ENCODE assay signal across 8 cellular contexts in genomic region chr17:16380640-16381495, GRCh38. TPM values are rescaled to one million over a fixed set of nuclear protein-coding genes. Genes with fewer than 3 reads are reported as not detected.
A peak's percentile ranks its signal among the peaks of the same experiment; 100 is the strongest.
DNase-seq lines count a peak whose midpoint lies in the region; ATAC-seq and TF ChIP-seq lines count a peak whose summit lies in the region.

Gene UBB (plus strand): TSS chr17:16381091. CDS start chr17:16381908, 817 bp downstream.

- peak within 1 kb of the TSS; percentile 95 to 97 for H3K27ac Mint-ChIP-seq in T-cell

- TF ChIP-seq POLR2A in heart left ventricle (IDR thresholded peaks at IDR 0.05), result peak; percentile 70 to 97
- TF ChIP-seq POLR2A in upper lobe of left lung (IDR thresholded peaks at IDR 0.05), result peak; percentile 77 to 99 (median 93)

- H3K36me3 ChIP-seq in heart left ventricle (peaks cover 0 to 25% (median 19%) of the 10 kb centered on the region in 9 donors), upper lobe of left lung (peaks cover 9 to 18% (median 11%) of the 10 kb centered on the region in 4 donors)

- intact Hi-C loops in heart left ventricle (cut with DNase I), result loop anchor here in 6 of 10 donors (1.0 to 10.0 kb wide), 5 partner anchors 25 to 64 kb away; partner anchors contain the start of gene TRPV2 (in 2 of the 6)
- intact Hi-C loops in posterior cingulate gyrus (cut with DNase I), result loop anchor here (2.0 kb wide), 1 partner anchor 58 kb away; no protein-coding TSS in a partner anchor

- no peaks in the 10 kb centered on the region for H3K27me3 Mint-ChIP-seq in T-cell

- peak; percentile 91 for ATAC-seq in HG02642 (IDR thresholded peaks at IDR 0.05; ENCODE audit: poor library complexity, unreplicated experiment)
- peak; percentile 95 to 97 (median 96) for ATAC-seq in T-cell (replicated peaks in 1 of 4)
- peak; percentile 98 to 99 (median 99) for ATAC-seq in heart left ventricle
- ATAC-seq in upper lobe of left lung (ENCODE audit: low FRiP score in 2 of 2), result peak; percentile 98

- CTCF ChIA-PET in T-cell (lab: Charles Lee), result interaction anchor here (0.5 to 1.9 kb wide), 9 partner anchors 15 to 1125 kb away, joined by 3 to 7 read pairs (median 3); partner anchors contain the start of genes CENPV (in 1 of the 2) and TRPV2 (in 1 of the 2)

- 0 to 1% (median 0%) methylated on average over 64 to 67 of the region's 67 CpGs for WGBS in adipose tissue, 3 donors
- 0 to 1% (median 0%) methylated on average over 61 to 67 of the region's 67 CpGs for WGBS in heart left ventricle, 4 donors
- WGBS in upper lobe of left lung, 2 donors, result 0 to 1% methylated on average over 55 to 66 of the region's 67 CpGs

- H3K27ac ChIP-seq in adipose tissue (ENCODE audit: low read depth, low read length) (peak within 1 kb of the TSS; percentile 51), heart left ventricle (peak within 1 kb of the TSS; percentile 88 to 99 (median 95)), upper lobe of left lung (peak within 1 kb of the TSS; percentile 90 to 92 (median 92))

- H3K4me1 Mint-ChIP-seq in T-cell, result peaks cover 38 to 45% (median 45%) of the 10 kb centered on the region in 3 donors

- H3K4me1 ChIP-seq in heart left ventricle, result peaks cover 10 to 35% (median 25%) of the 10 kb centered on the region in 12 donors
- H3K4me1 ChIP-seq in upper lobe of left lung, result peaks cover 24 to 45% (median 36%) of the 10 kb centered on the region in 4 donors

- TF ChIP-seq EP300 in upper lobe of left lung (IDR thresholded peaks at IDR 0.05), result peak in 2 of 4 donors; percentile 12 to 87

- H3K4me3 ChIP-seq in GM12864 (ENCODE audit: low read depth, low read length) (peak within 1 kb of the TSS; percentile 87), heart left ventricle (peak within 1 kb of the TSS; percentile 45 to 83 (median 72)), upper lobe of left lung (peak within 1 kb of the TSS; percentile 57 to 68 (median 62))

- peak within 1 kb of the TSS; percentile 89 to 92 (median 91) for H3K4me3 Mint-ChIP-seq in T-cell

- H3K9me3 ChIP-seq in heart left ventricle (no peaks in the 10 kb centered on the region), upper lobe of left lung (no peaks in the 10 kb centered on the region)

- H3K36me3 Mint-ChIP-seq in T-cell, result peaks cover 27% of the 10 kb centered on the region

- peaks cover 0 to 1% (median 0%) of the 10 kb centered on the region in 3 donors for H3K9me3 Mint-ChIP-seq in T-cell

- POLR2A ChIA-PET in T-cell (lab: Charles Lee), result interaction anchor here (0.5 to 2.2 kb wide), 15 partner anchors 8 to 664 kb away, joined by 3 to 19 read pairs (median 5); partner anchors contain the start of genes CENPV (in 1 of the 2), PIGL (in 1 of the 2) and TRPV2 (in 1 of the 2)

- TF ChIP-seq CTCF in GM12864 (IDR thresholded peaks at IDR 0.05; ENCODE audit: low read depth, low read length, missing control alignments), result peak; percentile 33
- peak in 3 of 12 donors; percentile 10 to 17 (median 13) for TF ChIP-seq CTCF in heart left ventricle (IDR thresholded peaks at IDR 0.05)
- no peak for TF ChIP-seq CTCF in upper lobe of left lung (IDR thresholded peaks at IDR 0.05)

- H3K27me3 ChIP-seq in heart left ventricle (no peaks in the 10 kb centered on the region), upper lobe of left lung (no peaks in the 10 kb centered on the region)

- DNase-seq in GM12864 (ENCODE audit: low read depth) (peak; percentile 97), NCI-H128 (lab: John Stamatoyannopoulos, UW; ENCODE audit: unreplicated experiment) (peak; percentile 74), T-cell (peak; percentile 86 to 97 (median 94)), heart left ventricle (peak; percentile 98), posterior cingulate gyrus (peak; percentile 91 to 99 (median 94)), upper lobe of left lung (peak; percentile 97)

RNA-seq across cellular contexts. Expression of gene UBB, which starts in this region (rescaled TPM):
- total RNA-seq in T-cell (100 to 1,000 TPM; 669 to 892 (median 718) TPM), heart left ventricle (1,000 to 10,000 TPM in 8 of 9 donors, 100 to 1,000 TPM in 1; 665 to 2,180 (median 1,547) TPM), upper lobe of left lung (1,000 to 10,000 TPM in 3 of 6 donors, 100 to 1,000 TPM in 3; 281 to 1,666 (median 998) TPM)
- polyA plus RNA-seq in adipose tissue (1,000 to 10,000 TPM in 2 of 3 donors, 100 to 1,000 TPM in 1; 984 to 1,616 (median 1,046) TPM), heart left ventricle (1,000 to 10,000 TPM in 1 of 2 donors, 100 to 1,000 TPM in 1; 932 to 1,006 TPM)

Comparison
In these comparisons a context has a peak if more than half of its experiments do, and no peak if none do; other contexts are left out.
1. Peak in every context shown above with its lines: DNase-seq, ATAC-seq, H3K4me3 ChIP-seq and H3K27ac ChIP-seq.